ENCODE assay signal across 10 cellular contexts in genomic region chr11:45106006-45106405, GRCh38. TPM values are rescaled to one million over a fixed set of nuclear protein-coding genes. Genes with fewer than 3 reads are reported as not detected.
DNase-seq lines count a peak whose midpoint lies in the region; ATAC-seq and TF ChIP-seq lines count a peak whose summit lies in the region.
"Had no signal": no experiment of that assay in that cellular context is flagged by ENCODE, and none has a peak within 500 bp of the region (broad histone marks: within the 10 kb centered on the region; RNA-seq: fewer than 3 reads in every experiment).

No MANE protein-coding gene starts in this region.

- no peak overlapping the region for H3K4me3 Mint-ChIP-seq in activated T-cell treated with anti-CD3 and anti-CD28 coated beads, Interleukin-2, amount 50 U/mL, for 24 hours
- H3K4me3 Mint-ChIP-seq in activated T-cell treated with anti-CD3 and anti-CD28 coated beads, Interleukin-2, amount 50 U/mL, for 72 hours = no peak overlapping the region
- H3K4me3 Mint-ChIP-seq in type B pancreatic cell = no peak overlapping the region
- no peak overlapping the region for H3K4me3 Mint-ChIP-seq in stimulated activated naive CD8-positive, alpha-beta T cell treated with anti-CD3 and anti-CD28 coated beads, Interleukin-15, amount 100 ng/mL, for 72 hours
- H3K4me3 Mint-ChIP-seq: CD4-positive, alpha-beta memory T cell; H9 had no signal

- TF ChIP-seq POLR2A in esophagus muscularis mucosa (IDR thresholded peaks at IDR 0.05; ENCODE audit: low read depth) = no peak

- H3K9me3 ChIP-seq in esophagus muscularis mucosa = no peaks in the 10 kb centered on the region

- TF ChIP-seq CTCF in esophagus muscularis mucosa (IDR thresholded peaks at IDR 0.05) (no peak), type B pancreatic cell (conservative IDR thresholded peaks at IDR 0.05) (no peak)

- H3K4me1 ChIP-seq in esophagus muscularis mucosa = peaks cover 8 to 20% (median 9%) of the 10 kb centered on the region in 4 donors

- ATAC-seq in activated T-cell treated with anti-CD3 and anti-CD28 coated beads, Interleukin-2, amount 50 U/mL, for 72 hours (replicated peaks in 1 of 2) = no peak
- no peak for ATAC-seq in stimulated activated naive CD8-positive, alpha-beta T cell treated with anti-CD3 and anti-CD28 coated beads, Interleukin-15, amount 100 ng/mL, for 72 hours
- no peak for ATAC-seq in GM18517 (IDR thresholded peaks at IDR 0.05; ENCODE audit: unreplicated experiment)

- TF ChIP-seq EP300 in esophagus muscularis mucosa (IDR thresholded peaks at IDR 0.05) = no peak

- no peak overlapping the region for H3K4me3 ChIP-seq in esophagus muscularis mucosa

- H3K36me3 ChIP-seq in esophagus muscularis mucosa = no peaks in the 10 kb centered on the region

- WGBS in esophagus muscularis mucosa = 68% methylated on average over 8 of the region's 8 CpGs

- peak; percentile 22 for DNase-seq in activated T-cell treated with anti-CD3 and anti-CD28 coated beads, Interleukin-2, amount 50 U/mL, for 24 hours
- no peak for DNase-seq in activated T-cell treated with anti-CD3 and anti-CD28 coated beads, Interleukin-2, amount 50 U/mL, for 72 hours
- DNase-seq in CD1c-positive myeloid dendritic cell (ENCODE audit: extremely low spot score) (peak; percentile 24), esophagus muscularis mucosa (ENCODE audit: extremely low spot score) (peak; percentile 78), type B pancreatic cell (ENCODE audit: extremely low spot score, unreplicated experiment) (peak; percentile 52)
- no peak for DNase-seq in stimulated activated naive CD8-positive, alpha-beta T cell treated with anti-CD3 and anti-CD28 coated beads, Interleukin-15, amount 100 ng/mL, for 72 hours

- H3K27ac ChIP-seq in esophagus muscularis mucosa (replicated peaks in 1 of 4) = no peak overlapping the region
- H3K27ac ChIP-seq: RWPE1 had no signal

- H3K36me3 Mint-ChIP-seq in activated T-cell treated with anti-CD3 and anti-CD28 coated beads, Interleukin-2, amount 50 U/mL, for 24 hours (ENCODE audit: low read depth) = no peaks in the 10 kb centered on the region
- no peaks in the 10 kb centered on the region for H3K36me3 Mint-ChIP-seq in activated T-cell treated with anti-CD3 and anti-CD28 coated beads, Interleukin-2, amount 50 U/mL, for 72 hours (ENCODE audit: insufficient read depth in 2 of 2)
- H3K36me3 Mint-ChIP-seq in type B pancreatic cell = no peaks in the 10 kb centered on the region
- H3K36me3 Mint-ChIP-seq: CD4-positive, alpha-beta memory T cell had no signal

- H3K27ac Mint-ChIP-seq in activated T-cell treated with anti-CD3 and anti-CD28 coated beads, Interleukin-2, amount 50 U/mL, for 24 hours = no peak overlapping the region
- no peak overlapping the region for H3K27ac Mint-ChIP-seq in activated T-cell treated with anti-CD3 and anti-CD28 coated beads, Interleukin-2, amount 50 U/mL, for 72 hours
- H3K27ac Mint-ChIP-seq in type B pancreatic cell = no peak overlapping the region
- H3K27ac Mint-ChIP-seq in stimulated activated naive CD8-positive, alpha-beta T cell treated with anti-CD3 and anti-CD28 coated beads, Interleukin-15, amount 100 ng/mL, for 72 hours = no peak overlapping the region
- H3K27ac Mint-ChIP-seq: CD4-positive, alpha-beta memory T cell had no signal

- intact Hi-C loops in esophagus muscularis mucosa (cut with DNase I) = no loop called here

- no peaks in the 10 kb centered on the region for H3K9me3 Mint-ChIP-seq in activated T-cell treated with anti-CD3 and anti-CD28 coated beads, Interleukin-2, amount 50 U/mL, for 24 hours
- H3K9me3 Mint-ChIP-seq in activated T-cell treated with anti-CD3 and anti-CD28 coated beads, Interleukin-2, amount 50 U/mL, for 72 hours = no peaks in the 10 kb centered on the region
- no peaks in the 10 kb centered on the region for H3K9me3 Mint-ChIP-seq in type B pancreatic cell
- no peaks in the 10 kb centered on the region for H3K9me3 Mint-ChIP-seq in stimulated activated naive CD8-positive, alpha-beta T cell treated with anti-CD3 and anti-CD28 coated beads, Interleukin-15, amount 100 ng/mL, for 72 hours
- H3K9me3 Mint-ChIP-seq: CD4-positive, alpha-beta memory T cell; H9 had no signal

- H3K27me3 Mint-ChIP-seq in activated T-cell treated with anti-CD3 and anti-CD28 coated beads, Interleukin-2, amount 50 U/mL, for 24 hours = peaks cover 21% of the 10 kb centered on the region
- H3K27me3 Mint-ChIP-seq in activated T-cell treated with anti-CD3 and anti-CD28 coated beads, Interleukin-2, amount 50 U/mL, for 72 hours (ENCODE audit: low read depth) = peaks cover 12% of the 10 kb centered on the region
- peaks cover 24% of the 10 kb centered on the region for H3K27me3 Mint-ChIP-seq in type B pancreatic cell
- peaks cover 29% of the 10 kb centered on the region for H3K27me3 Mint-ChIP-seq in stimulated activated naive CD8-positive, alpha-beta T cell treated with anti-CD3 and anti-CD28 coated beads, Interleukin-15, amount 100 ng/mL, for 72 hours

- H3K4me1 Mint-ChIP-seq in activated T-cell treated with anti-CD3 and anti-CD28 coated beads, Interleukin-2, amount 50 U/mL, for 24 hours (ENCODE audit: low read depth) = peaks cover 12% of the 10 kb centered on the region
- H3K4me1 Mint-ChIP-seq in activated T-cell treated with anti-CD3 and anti-CD28 coated beads, Interleukin-2, amount 50 U/mL, for 72 hours (ENCODE audit: low read depth) = peaks cover 14% of the 10 kb centered on the region
- no peaks in the 10 kb centered on the region for H3K4me1 Mint-ChIP-seq in type B pancreatic cell (ENCODE audit: unreplicated experiment)
- peaks cover 22% of the 10 kb centered on the region for H3K4me1 Mint-ChIP-seq in stimulated activated naive CD8-positive, alpha-beta T cell treated with anti-CD3 and anti-CD28 coated beads, Interleukin-15, amount 100 ng/mL, for 72 hours

- peaks cover 0 to 35% (median 0%) of the 10 kb centered on the region in 4 donors for H3K27me3 ChIP-seq in esophagus muscularis mucosa

RNA-seq across cellular contexts. Expression of gene PRDM11, which starts 40.4 kb away (rescaled TPM):
- 1 to 10 TPM; 1.2 to 2.0 TPM for total RNA-seq in activated T-cell treated with anti-CD3 and anti-CD28 coated beads, Interleukin-2, amount 50 U/mL, for 72 hours
- total RNA-seq in esophagus muscularis mucosa (10 to 100 TPM; 29.5 to 43.2 (median 33.5) TPM), type B pancreatic cell (ENCODE audit: low replicate concordance) (13.6 and 24.0 TPM in 2 replicates)

Comparison
In these comparisons a context has a peak if more than half of its experiments do, and no peak if none do; other contexts are left out.
1. DNase-seq: peak in activated T-cell treated with anti-CD3 and anti-CD28 coated beads, Interleukin-2, amount 50 U/mL, for 24 hours (single experiment), CD1c-positive myeloid dendritic cell (single experiment), esophagus muscularis mucosa (single experiment) and type B pancreatic cell (single experiment); none in activated T-cell treated with anti-CD3 and anti-CD28 coated beads, Interleukin-2, amount 50 U/mL, for 72 hours (0 of 2) and stimulated activated naive CD8-positive, alpha-beta T cell treated with anti-CD3 and anti-CD28 coated beads, Interleukin-15, amount 100 ng/mL, for 72 hours (0 of 2).